8 cellular contexts compared by ENCODE assay signal in the genomic region with DNA sequence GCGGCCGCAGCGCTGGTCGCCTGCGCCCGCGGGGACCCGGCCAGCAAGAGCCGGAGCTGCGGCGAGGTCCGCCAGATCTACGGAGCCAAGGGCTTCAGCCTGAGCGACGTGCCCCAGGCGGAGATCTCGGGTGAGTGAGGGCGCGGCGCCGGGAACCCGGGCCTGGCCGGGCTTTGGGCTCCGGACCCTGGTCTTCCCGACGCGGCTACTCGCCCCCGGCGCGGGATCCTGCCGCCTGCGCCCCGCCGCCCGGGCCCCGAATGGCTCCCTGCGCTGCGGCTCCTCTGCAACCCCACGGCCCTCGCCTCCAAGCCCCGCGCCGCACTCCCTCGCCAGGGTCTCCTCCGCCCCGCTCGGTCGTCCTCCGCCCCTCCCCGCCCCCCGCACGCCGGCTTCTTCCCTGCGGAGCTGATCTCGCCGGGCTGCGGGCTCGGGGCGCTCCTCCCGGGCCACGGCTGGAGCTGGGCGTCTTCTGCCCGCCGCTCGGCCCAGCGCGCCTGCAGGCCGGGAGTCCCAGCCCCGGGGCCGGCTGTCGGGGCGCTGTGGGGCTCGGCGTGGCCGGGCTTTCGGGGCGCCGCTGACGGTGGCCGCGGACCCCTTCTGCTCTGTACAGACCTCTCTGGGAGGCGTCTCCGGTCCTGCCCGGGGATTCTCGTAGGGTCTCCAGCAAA. TPM values are rescaled to one million over a fixed set of nuclear protein-coding genes. Genes with fewer than 3 reads are reported as not detected.
DNase-seq lines count a peak whose midpoint lies in the region; ATAC-seq, FAIRE-seq and TF ChIP-seq lines count a peak whose summit lies in the region.

No MANE protein-coding gene starts in this region.

- H3K27ac ChIP-seq in HUES64 (ENCODE audit: low read depth, low read length) (peak overlapping the region; percentile 37; the same call in 1 of the 2 replicates), K562 (ENCODE audit: extremely low read depth, low read depth, low read length) (no peak overlapping the region), suprapubic skin (peak overlapping the region; percentile 95)

- WGBS in HUES64, result under 1% methylated on average over 86 of the region's 86 CpGs
- WGBS in K562 (ENCODE audit: insufficient coverage, low coverage, missing lambda C conversion rate), result 6% methylated on average over 18 of the region's 86 CpGs
- WGBS in suprapubic skin, result no CpG with 5 or more reads among the region's 86 CpGs

- H3K36me3 ChIP-seq in HUES64 (ENCODE audit: insufficient read depth, low read length) (no peaks in the 10 kb centered on the region), K562 (ENCODE audit: control insufficient read depth, insufficient read depth, low read length) (no peaks in the 10 kb centered on the region), suprapubic skin (no peaks in the 10 kb centered on the region)

- no TSS peak for BruUV-seq in K562 (replicated peaks; lab: Mats Ljungman, UMichigan)

- H3K9me1 ChIP-seq in K562 (ENCODE audit: control insufficient read depth, insufficient read depth, low read length), result peaks cover 2% of the 10 kb centered on the region

- H3K36me3 Mint-ChIP-seq in activated CD4-positive, alpha-beta T cell treated with anti-CD3 and anti-CD28 coated beads, Interleukin-2, amount 10 ng/mL, durations not matched to agents 24 days and 14 days (ENCODE audit: low read depth), result no peaks in the 10 kb centered on the region

- H2AFZ ChIP-seq in K562 (ENCODE audit: low read depth, low read length), result peak overlapping the region; percentile 59; the same call in 1 of the 2 replicates

- H3K4me3 Mint-ChIP-seq in activated CD4-positive, alpha-beta T cell treated with anti-CD3 and anti-CD28 coated beads, Interleukin-2, amount 10 ng/mL, durations not matched to agents 24 days and 14 days, result peak overlapping the region; percentile 70

- H3K9ac ChIP-seq in HUES64 (ENCODE audit: low read depth, low read length), result peak overlapping the region; percentile 78
- peak overlapping the region in 1 of 2 experiments; percentile 82; a peak in 2 of 4 replicates for H3K9ac ChIP-seq in K562 (ENCODE audit: insufficient read depth in 1 of 2, low read depth in 2 of 2, low read length in 2 of 2)

- no peak for DNase-seq in activated CD4-positive, alpha-beta T cell treated with anti-CD3 and anti-CD28 coated beads, Interleukin-2, amount 10 ng/mL, durations not matched to agents 24 days and 14 days
- no peak for DNase-seq in activated CD4-positive, alpha-beta T cell treated with anti-CD3 and anti-CD28 coated beads for 1 hour
- DNase-seq in K562 (ENCODE audit: extremely low read depth in 1 of 4, low spot score in 3 of 4), result peak in 1 of 4 experiments; percentile 27
- DNase-seq in left kidney (ENCODE audit: low read depth, low spot score), result peak; percentile 67
- peak in 1 of 2 donors; percentile 60 for DNase-seq in suprapubic skin (ENCODE audit: low spot score in 2 of 2)

- ATAC-seq in K562, result no peak; the same call in 2 of the 3 replicates
- no peak for ATAC-seq in GM21447 (IDR thresholded peaks at IDR 0.05; ENCODE audit: unreplicated experiment)
- no peak for ATAC-seq in HG02938 (IDR thresholded peaks at IDR 0.05; ENCODE audit: unreplicated experiment)

- POLR2A ChIA-PET in K562 (lab: Yijun Ruan, JAX), result interaction anchor here (0.5 to 0.7 kb wide), 2 partner anchors 76 to 136 kb away, joined by 3 to 4 read pairs; no protein-coding TSS in a partner anchor

- peaks cover 12% of the 10 kb centered on the region for H3K27me3 Mint-ChIP-seq in activated CD4-positive, alpha-beta T cell treated with anti-CD3 and anti-CD28 coated beads, Interleukin-2, amount 10 ng/mL, durations not matched to agents 24 days and 14 days

- peak overlapping the region; percentile 84 for H3K4me3 ChIP-seq in HUES64 (ENCODE audit: low read length)
- peak overlapping the region; percentile 39 for H3K4me3 ChIP-seq in K562
- peak overlapping the region; percentile 93 for H3K4me3 ChIP-seq in suprapubic skin

- no peak for TF ChIP-seq RAD21 in K562 (CRISPR knock-in tag; conservative IDR thresholded peaks at IDR 0.05 in 1 of 2, IDR thresholded peaks at IDR 0.05 in 1 of 2)

- CTCF ChIA-PET in K562 (lab: Yijun Ruan, JAX; ENCODE audit: low intra/inter-chr PET ratio), result interaction anchor here (2.8 kb wide), 1 partner anchor 203 kb away, joined by 24 read pairs; no protein-coding TSS in a partner anchor

- TF ChIP-seq CTCF in K562 (IDR thresholded peaks at IDR 0.05 in 2 of 3, conservative IDR thresholded peaks at IDR 0.05 in 1 of 3; ENCODE audit: insufficient read depth in 2 of 3, low read depth in 1 of 3, low read length in 3 of 3) (no peak), suprapubic skin (IDR thresholded peaks at IDR 0.05) (no peak)

- H3K27me3 ChIP-seq in HUES64 (ENCODE audit: insufficient read depth, low read length) (peaks cover 26% of the 10 kb centered on the region), K562 (ENCODE audit: control insufficient read depth in 2 of 2, insufficient read depth in 2 of 2, low read length in 2 of 2) (peaks cover 6 to 39% of the 10 kb centered on the region in 2 experiments; a peak in 4 of 5 replicates), suprapubic skin (peaks cover 15% of the 10 kb centered on the region)

- no peak for FAIRE-seq in K562 (lab: Jason Lieb, UNC)

- intact Hi-C loops in activated CD4-positive, alpha-beta T cell treated with anti-CD3 and anti-CD28 coated beads, Interleukin-2, amount 10 ng/mL, durations not matched to agents 24 days and 14 days (cut with micrococcal nuclease), result loop anchor here (2.0 to 5.0 kb wide), 2 partner anchors 33 to 131 kb away; a partner anchor contains a TSS
- intact Hi-C loops in K562 (cut with micrococcal nuclease), result no loop called here

- peaks cover 12% of the 10 kb centered on the region; the same call in 1 of the 2 replicates for H4K20me1 ChIP-seq in K562 (replicated peaks; ENCODE audit: control insufficient read depth, insufficient read depth, low read length)

- peaks cover 13% of the 10 kb centered on the region for H3K4me1 Mint-ChIP-seq in activated CD4-positive, alpha-beta T cell treated with anti-CD3 and anti-CD28 coated beads, Interleukin-2, amount 10 ng/mL, durations not matched to agents 24 days and 14 days

- no peaks in the 10 kb centered on the region for H3K9me3 Mint-ChIP-seq in activated CD4-positive, alpha-beta T cell treated with anti-CD3 and anti-CD28 coated beads, Interleukin-2, amount 10 ng/mL, durations not matched to agents 24 days and 14 days

- H3K9me3 ChIP-seq in HUES64 (ENCODE audit: insufficient read depth, low read depth, low read length) (no peaks in the 10 kb centered on the region), K562 (replicated peaks; ENCODE audit: control insufficient read depth, insufficient read depth, low read depth, low read length) (no peaks in the 10 kb centered on the region), suprapubic skin (no peaks in the 10 kb centered on the region)

- no peak for TF ChIP-seq EP300 in K562 (IDR thresholded peaks at IDR 0.05; ENCODE audit: low read length)
- TF ChIP-seq EP300 in suprapubic skin (IDR thresholded peaks at IDR 0.05), result no peak

- H3K4me1 ChIP-seq in HUES64 (ENCODE audit: insufficient read depth, low read length) (no peaks in the 10 kb centered on the region), K562 (replicated peaks in 1 of 2; ENCODE audit: control insufficient read depth in 2 of 2, insufficient read depth in 2 of 2, low read length in 2 of 2) (peaks cover 0 to 33% of the 10 kb centered on the region in 2 experiments; a peak in 3 of 5 replicates), suprapubic skin (peaks cover 79% of the 10 kb centered on the region)

- in situ Hi-C loops in K562 (cut with MboI), result loop anchor here (5.0 kb wide), 1 partner anchor 204 kb away; no protein-coding TSS in a partner anchor

- H3K79me2 ChIP-seq in K562 (ENCODE audit: control insufficient read depth, insufficient read depth, low read length), result no peaks in the 10 kb centered on the region

- no peak overlapping the region for H3K27ac Mint-ChIP-seq in activated CD4-positive, alpha-beta T cell treated with anti-CD3 and anti-CD28 coated beads, Interleukin-2, amount 10 ng/mL, durations not matched to agents 24 days and 14 days

- TF ChIP-seq POLR2A in K562 (conservative IDR thresholded peaks at IDR 0.05) (no peak), suprapubic skin (IDR thresholded peaks at IDR 0.05) (no peak)

- H3K4me2 ChIP-seq in K562 (ENCODE audit: insufficient read depth, low read length), result no peak overlapping the region

RNA-seq across cellular contexts. Expression of a gene that starts 0.6 kb away (rescaled TPM):
- 5.9 and 6.6 TPM in 2 replicates for total RNA-seq in activated CD4-positive, alpha-beta T cell treated with anti-CD3 and anti-CD28 coated beads, Interleukin-2, amount 10 ng/mL, durations not matched to agents 24 days and 14 days
- 28.4 TPM for polyA plus RNA-seq in HUES64 (2013, experiment 1 of 2)
- polyA plus RNA-seq in HUES64 (2013, experiment 2 of 2), result 28.4 TPM
- 0.90 and 3.6 TPM in 2 replicates for total RNA-seq in K562 (2011; cell fraction: chromatin; rRNA removed; ENCODE audit: low replicate concordance)
- 3.3 and 3.7 TPM in 2 replicates for total RNA-seq in K562 (2011; cell fraction: nucleolus; rRNA removed)
- 0.95 and 1.2 TPM in 2 replicates for total RNA-seq in K562 (2011; cell fraction: nucleoplasm; rRNA removed)
- total RNA-seq in K562 (2014; rRNA removed), result 0.24 TPM in 1 of 2 replicates, not detected in the other
- 0.07 and 0.26 TPM in 2 replicates for total RNA-seq in K562 (2014; rRNA removed; fragmentation: Illumina TruSeq; extraction: Trizol)
- total RNA-seq in K562 (2015; rRNA removed; fragmentation: Illumina TruSeq; extraction: Trizol), result 0.11 and 0.14 TPM in 2 replicates
- total RNA-seq in K562 (2021), result 0.78 and 0.82 TPM in 2 replicates
- polyA plus RNA-seq in K562 (2011; rRNA removed), result 0.13 and 0.30 TPM in 2 replicates
- 0.13 and 0.57 TPM in 2 replicates for polyA plus RNA-seq in K562 (2011; cell fraction: cytosol; rRNA removed)
- 0.60 and 1.4 TPM in 2 replicates for polyA plus RNA-seq in K562 (2011; cell fraction: nucleus; rRNA removed)
- 0.39 and 0.80 TPM in 2 replicates for polyA plus RNA-seq in K562 (2012)
- 0.15 and 0.37 TPM in 2 replicates for polyA plus RNA-seq in K562 (2014; fragmentation: Illumina TruSeq; extraction: Trizol)
- polyA plus RNA-seq in K562 (2014; fragmentation: Nextera tagmentation; extraction: Ambion mirVana), result not detected
- polyA plus RNA-seq in K562 (2014; rRNA removed), result 0.08 and 0.32 TPM in 2 replicates
- 0.25 and 0.36 TPM in 2 replicates for polyA minus RNA-seq in K562 (2011; rRNA and poly(A)+ RNA removed)
- polyA minus RNA-seq in K562 (2011; cell fraction: cytosol; rRNA and poly(A)+ RNA removed), result 0.29 and 1.6 TPM in 2 replicates
- polyA minus RNA-seq in K562 (2011; cell fraction: nucleus; rRNA and poly(A)+ RNA removed), result 1.2 and 1.3 TPM in 2 replicates
- 100 to 1,000 TPM; 130 to 164 (median 145) TPM for total RNA-seq in suprapubic skin

Comparison
In these comparisons a context has a peak if more than half of its experiments do, and no peak if none do; other contexts are left out.
1. H3K4me3 ChIP-seq: peak in every context shown above with its lines; median percentile 93 in suprapubic skin; 84 in HUES64; 39 in K562.
2. RNA of a gene that starts 0.6 kb away (total RNA-seq): 130 to 164 TPM in suprapubic skin; 5.9 to 6.6 TPM in activated CD4-positive, alpha-beta T cell treated with anti-CD3 and anti-CD28 coated beads, Interleukin-2, amount 10 ng/mL, durations not matched to agents 24 days and 14 days and 0.07 to 3.7 TPM in K562; every median in the first group is over 10 times any median in the second.